In the genomic region with DNA sequence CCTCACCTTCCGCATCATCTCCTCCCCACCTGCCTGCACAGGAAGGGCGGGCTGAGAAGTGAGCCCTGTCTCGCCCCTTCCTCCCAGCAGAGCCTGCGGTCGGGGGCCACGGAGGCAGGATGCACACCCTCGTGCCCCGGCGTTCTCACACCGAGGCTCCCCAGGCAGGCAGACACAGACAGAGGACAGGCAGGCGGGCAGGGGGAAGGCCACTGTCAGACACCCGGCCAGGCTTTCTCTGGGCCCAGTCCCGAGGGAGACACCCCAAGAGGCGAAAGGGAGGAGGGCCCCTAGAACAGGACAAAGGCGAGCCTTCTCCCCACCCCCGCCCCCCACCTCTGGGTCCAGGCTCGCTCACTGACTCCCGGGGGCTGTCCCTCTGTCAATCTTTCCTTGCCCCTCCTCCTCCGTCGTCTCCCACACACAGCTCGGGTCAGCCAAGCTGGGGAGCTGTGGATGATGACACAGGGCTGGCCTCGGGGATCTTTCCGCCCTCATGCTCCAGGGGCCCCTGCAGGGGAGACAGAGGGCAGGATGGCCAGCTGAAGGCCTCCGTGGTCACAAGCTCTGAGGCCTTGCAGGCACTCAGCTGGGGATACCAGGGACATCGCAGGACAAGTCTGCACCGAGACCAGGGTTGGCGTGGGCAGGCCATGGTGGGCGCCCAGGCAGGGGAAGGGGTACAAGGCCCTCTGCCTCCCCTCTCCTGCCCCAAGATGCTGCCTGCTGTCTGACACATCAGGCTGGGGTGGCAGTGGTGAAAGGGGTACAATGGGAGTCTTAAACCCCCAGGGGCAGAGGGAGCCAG, we compare ENCODE assay signal across 9 cellular contexts. TPM values are rescaled to one million over a fixed set of nuclear protein-coding genes. Genes with fewer than 3 reads are reported as not detected.
DNase-seq lines count a peak whose midpoint lies in the region; ATAC-seq and TF ChIP-seq lines count a peak whose summit lies in the region.
"Had no signal": no experiment of that assay in that cellular context is flagged by ENCODE, and none has a peak within 500 bp of the region (broad histone marks: within the 10 kb centered on the region; RNA-seq: fewer than 3 reads in every experiment).

No MANE protein-coding gene starts in this region.

- WGBS in gastroesophageal sphincter (ENCODE audit: low coverage in 1 of 2), 2 donors, result 75% methylated on average over 4 of the region's 28 CpGs; no CpG with 5 or more reads in 1 of the 2 donors

- POLR2A ChIA-PET in RWPE1 (lab: Yijun Ruan, JAX; ENCODE audit: low non-redundant PET), result no interaction called here

- H3K4me1 ChIP-seq in gastroesophageal sphincter, result peaks cover 0 to 91% (median 47%) of the 10 kb centered on the region in 3 donors

- ATAC-seq in GM19043 (IDR thresholded peaks at IDR 0.05; ENCODE audit: low read depth, unreplicated experiment) (peak; percentile 46), HG03135 (IDR thresholded peaks at IDR 0.05; ENCODE audit: unreplicated experiment) (peak; percentile 44), gastroesophageal sphincter (peak; percentile 13)

- no peak for TF ChIP-seq CTCF in gastroesophageal sphincter (IDR thresholded peaks at IDR 0.05)
- TF ChIP-seq CTCF in RWPE1 (conservative IDR thresholded peaks at IDR 0.05; ENCODE audit: low read depth), result no peak

- no peak for TF ChIP-seq EP300 in gastroesophageal sphincter (IDR thresholded peaks at IDR 0.05)

- peak overlapping the region in 3 of 4 donors; percentile 53 to 78 (median 62) for H3K27ac ChIP-seq in gastroesophageal sphincter
- no peak overlapping the region; the same call in 1 of the 2 replicates for H3K27ac ChIP-seq in RWPE1
- H3K27ac ChIP-seq: SK-N-MC had no signal

- TF ChIP-seq POLR2A in gastroesophageal sphincter (IDR thresholded peaks at IDR 0.05), result no peak

- CTCF ChIA-PET in RWPE1 (lab: Yijun Ruan, JAX), result no interaction called here

- H3K4me3 ChIP-seq in gastroesophageal sphincter, result peak overlapping the region in 1 of 2 donors; percentile 8
- H3K4me3 ChIP-seq: SK-N-MC had no signal

- no peaks in the 10 kb centered on the region for H3K27me3 ChIP-seq in gastroesophageal sphincter

- no peaks in the 10 kb centered on the region for H3K36me3 ChIP-seq in gastroesophageal sphincter

- H3K9me3 ChIP-seq in gastroesophageal sphincter, result no peaks in the 10 kb centered on the region

- DNase-seq in activated CD8-positive, alpha-beta memory T cell treated with anti-CD3 and anti-CD28 coated beads, Interleukin-2, amount 50 U/mL, for 24 hours (ENCODE audit: extremely low read depth), result peak; percentile 12
- peak; percentile 78 for DNase-seq in stimulated activated CD4-positive, alpha-beta T cell treated with anti-CD3 and anti-CD28 coated beads, Interleukin-15, amount 100 ng/mL, for 24 hours
- DNase-seq in dedifferentiated amniotic fluid mesenchymal stem cell (ENCODE audit: extremely low spot score), result no peak
- DNase-seq in RWPE1 (ENCODE audit: low spot score), result no peak
- no peak for DNase-seq in NCI-H226

RNA-seq across cellular contexts. Expression of a gene that starts 24.9 kb away (rescaled TPM):
- total RNA-seq in gastroesophageal sphincter, result 100 to 1,000 TPM in 1 of 4 donors, 10 to 100 TPM in 3; 36.1 to 101 (median 53.9) TPM

Comparison
In these comparisons a context has a peak if more than half of its experiments do, and no peak if none do; other contexts are left out.
1. DNase-seq: peak in activated CD8-positive, alpha-beta memory T cell treated with anti-CD3 and anti-CD28 coated beads, Interleukin-2, amount 50 U/mL, for 24 hours (single experiment) and stimulated activated CD4-positive, alpha-beta T cell treated with anti-CD3 and anti-CD28 coated beads, Interleukin-15, amount 100 ng/mL, for 24 hours (single experiment); none in dedifferentiated amniotic fluid mesenchymal stem cell (single experiment), RWPE1 (single experiment) and NCI-H226 (single experiment).
2. Peak in every context shown above with its lines, with median percentiles within 50 percentile points of each other: ATAC-seq.